8 cellular contexts compared by ENCODE assay signal in genomic region chr12:57280234-57281062, GRCh38. TPM values are rescaled to one million over a fixed set of nuclear protein-coding genes. Genes with fewer than 3 reads are reported as not detected.
DNase-seq lines count a peak whose midpoint lies in the region; ATAC-seq and TF ChIP-seq lines count a peak whose summit lies in the region.

No MANE protein-coding gene starts in this region.

- no peaks in the 10 kb centered on the region for H4K20me1 ChIP-seq in smooth muscle cell (ENCODE audit: low read depth)

- no peaks in the 10 kb centered on the region for H3K9me3 ChIP-seq in smooth muscle cell (replicated peaks; ENCODE audit: low read depth)

- H2AFZ ChIP-seq in smooth muscle cell (ENCODE audit: low read depth) = no peak overlapping the region

- H3K4me3 ChIP-seq in fibroblast of villous mesenchyme (ENCODE audit: low read depth, low read length) (no peak overlapping the region), smooth muscle cell (peak overlapping the region; percentile 19)

- peaks cover 11% of the 10 kb centered on the region for H3K36me3 ChIP-seq in smooth muscle cell (ENCODE audit: low read depth)

- H3K79me2 ChIP-seq in smooth muscle cell (ENCODE audit: low read depth) = no peaks in the 10 kb centered on the region

- H3F3A ChIP-seq in smooth muscle cell (ENCODE audit: low read depth) = peaks cover 6% of the 10 kb centered on the region

- H3K9ac ChIP-seq in smooth muscle cell (ENCODE audit: low read depth) = peak overlapping the region; percentile 36

- peak overlapping the region; percentile 87 for H3K27ac ChIP-seq in smooth muscle cell (ENCODE audit: low read depth)

- TF ChIP-seq CTCF in fibroblast of villous mesenchyme (IDR thresholded peaks at IDR 0.05; ENCODE audit: insufficient read depth, low read depth, low read length) (no peak), smooth muscle cell (IDR thresholded peaks at IDR 0.05; ENCODE audit: borderline replicate concordance, insufficient read depth, poor library complexity, severe bottlenecking) (no peak)

- no peaks in the 10 kb centered on the region for H3K27me3 ChIP-seq in smooth muscle cell (ENCODE audit: low read depth)

- peak; percentile 80 for ATAC-seq in HG02840 (IDR thresholded peaks at IDR 0.05; ENCODE audit: low FRiP score, unreplicated experiment)

- peaks cover 4% of the 10 kb centered on the region for H3K4me1 ChIP-seq in smooth muscle cell (ENCODE audit: low read depth)

- 53% methylated on average over 9 of the region's 9 CpGs for WGBS in smooth muscle cell (ENCODE audit: low lambda C conversion rate)

- H3K4me2 ChIP-seq in smooth muscle cell = peak overlapping the region; percentile 77

- peak; percentile 58 for DNase-seq in NK-92 treated with Interleukin-12 subunit alpha and Interleukin-12 subunit beta, amount 100 ng/mL, for 24 hours (lab: John Stamatoyannopoulos, UW)
- DNase-seq in NK-92 (lab: John Stamatoyannopoulos, UW; ENCODE audit: unreplicated experiment) = no peak
- peak; percentile 22 for DNase-seq in NCI-H510A (lab: John Stamatoyannopoulos, UW)
- DNase-seq in activated T-cell treated with anti-CD3 and anti-CD28 coated beads, Interleukin-2, amount 50 U/mL, for 1 hour = peak; percentile 57
- DNase-seq in fibroblast of villous mesenchyme (ENCODE audit: low read depth) = peak; percentile 83
- DNase-seq in smooth muscle cell (lab: John Stamatoyannopoulos, UW; ENCODE audit: unreplicated experiment) = no peak
- DNase-seq in AML-193 (lab: John Stamatoyannopoulos, UW) = no peak

RNA-seq across cellular contexts. Expression of gene STAC3, which starts 29.5 kb away (rescaled TPM):
- 0.32 and 1.3 TPM in 2 replicates for total RNA-seq in fibroblast of villous mesenchyme
- total RNA-seq in smooth muscle cell = 1.4 TPM in 1 of 2 replicates, not detected in the other
- polyA plus RNA-seq in smooth muscle cell = not detected in 2 replicates

RNA-seq across cellular contexts. Expression of gene SHMT2, which starts 50.9 kb away (rescaled TPM):
- total RNA-seq in fibroblast of villous mesenchyme = 199 and 316 TPM in 2 replicates
- 82.1 and 117 TPM in 2 replicates for total RNA-seq in smooth muscle cell
- polyA plus RNA-seq in smooth muscle cell = 107 TPM in 2 replicates

Comparison
In these comparisons a context has a peak if more than half of its experiments do, and no peak if none do; other contexts are left out.
1. DNase-seq: peak in NK-92 treated with Interleukin-12 subunit alpha and Interleukin-12 subunit beta, amount 100 ng/mL, for 24 hours (single experiment), NCI-H510A (single experiment), activated T-cell treated with anti-CD3 and anti-CD28 coated beads, Interleukin-2, amount 50 U/mL, for 1 hour (single experiment) and fibroblast of villous mesenchyme (single experiment); none in NK-92 (single experiment), smooth muscle cell (single experiment) and AML-193 (0 of 2).